ENCODE assay signal across 18 cellular contexts in the genomic region with DNA sequence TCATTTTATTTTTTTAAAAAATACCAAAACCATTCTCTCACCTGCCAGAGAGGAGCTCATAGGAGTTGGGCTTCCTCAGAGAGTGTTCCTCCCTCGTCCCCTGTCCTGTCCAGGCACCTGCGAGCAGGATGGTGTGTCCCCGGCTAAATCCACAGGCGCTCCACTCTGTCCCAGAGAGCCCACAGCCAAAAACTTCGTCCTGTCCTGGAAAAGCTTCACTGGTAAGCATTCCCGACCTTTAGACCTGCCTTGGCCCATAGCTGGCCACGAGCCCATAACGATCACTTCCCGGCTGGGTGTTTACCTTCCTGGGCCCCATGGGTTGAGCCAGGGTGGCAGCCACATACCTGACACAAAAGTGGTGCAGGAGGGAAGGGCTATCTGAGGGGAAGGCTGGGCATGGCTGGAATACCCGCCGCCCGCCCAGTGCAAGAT. TPM values are rescaled to one million over a fixed set of nuclear protein-coding genes. Genes with fewer than 3 reads are reported as not detected.
A peak's percentile ranks its signal among the peaks of the same experiment; 100 is the strongest.
DNase-seq lines count a peak whose midpoint lies in the region; ATAC-seq and TF ChIP-seq lines count a peak whose summit lies in the region.
"Had no signal": no experiment of that assay in that cellular context is flagged by ENCODE, and none has a peak within 500 bp of the region (broad histone marks: within the 10 kb centered on the region; RNA-seq: fewer than 3 reads in every experiment).

A gene with protein sequence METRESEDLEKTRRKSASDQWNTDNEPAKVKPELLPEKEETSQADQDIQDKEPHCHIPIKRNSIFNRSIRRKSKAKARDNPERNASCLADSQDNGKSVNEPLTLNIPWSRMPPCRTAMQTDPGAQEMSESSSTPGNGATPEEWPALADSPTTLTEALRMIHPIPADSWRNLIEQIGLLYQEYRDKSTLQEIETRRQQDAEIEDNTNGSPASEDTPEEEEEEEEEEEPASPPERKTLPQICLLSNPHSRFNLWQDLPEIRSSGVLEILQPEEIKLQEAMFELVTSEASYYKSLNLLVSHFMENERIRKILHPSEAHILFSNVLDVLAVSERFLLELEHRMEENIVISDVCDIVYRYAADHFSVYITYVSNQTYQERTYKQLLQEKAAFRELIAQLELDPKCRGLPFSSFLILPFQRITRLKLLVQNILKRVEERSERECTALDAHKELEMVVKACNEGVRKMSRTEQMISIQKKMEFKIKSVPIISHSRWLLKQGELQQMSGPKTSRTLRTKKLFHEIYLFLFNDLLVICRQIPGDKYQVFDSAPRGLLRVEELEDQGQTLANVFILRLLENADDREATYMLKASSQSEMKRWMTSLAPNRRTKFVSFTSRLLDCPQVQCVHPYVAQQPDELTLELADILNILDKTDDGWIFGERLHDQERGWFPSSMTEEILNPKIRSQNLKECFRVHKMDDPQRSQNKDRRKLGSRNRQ (minus strand): TSS at position 230 of the 435 bp plus-strand sequence. CDS start 38,366 bp downstream, outside the sequence.

- H3K4me3 ChIP-seq in mucosa of descending colon (no peak within 1 kb of the TSS), stomach (peak within 1 kb of the TSS in 3 of 4 donors; percentile 7 to 21 (median 17))
- H3K4me3 ChIP-seq: SK-N-MC had no signal

- H3K4me1 Mint-ChIP-seq in chondrocyte (ENCODE audit: low read depth): peaks cover 8% of the 10 kb centered on the region
- H3K4me1 Mint-ChIP-seq in activated naive CD4-positive, alpha-beta T cell treated with anti-CD3 and anti-CD28 coated beads, Interleukin-2, amount 10 ng/mL, durations not matched to agents 7 days and 5 days: no peaks in the 10 kb centered on the region
- H3K4me1 Mint-ChIP-seq: activated CD4-positive, alpha-beta T cell treated with anti-CD3 and anti-CD28 coated beads, Interleukin-2, amount 10 ng/mL, durations not matched to agents 24 days and 14 days; stimulated activated naive CD8-positive, alpha-beta T cell treated with anti-CD3 and anti-CD28 coated beads, Interleukin-15, amount 100 ng/mL, for 72 hours had no signal

- no peak for TF ChIP-seq POLR2A in stomach (IDR thresholded peaks at IDR 0.05)

- peak; percentile 81 for DNase-seq in HuH-7.5 (ENCODE audit: low spot score)
- DNase-seq in chondrocyte (ENCODE audit: low spot score): peak; percentile 52
- peak; percentile 89 to 94 (median 93) for DNase-seq in mucosa of descending colon
- DNase-seq in stomach: peak; percentile 93
- no peak for DNase-seq in activated naive CD4-positive, alpha-beta T cell (lab: John Stamatoyannopoulos, UW)
- no peak for DNase-seq in activated naive CD4-positive, alpha-beta T cell treated with anti-CD3 and anti-CD28 coated beads, Interleukin-2, amount 10 ng/mL, durations not matched to agents 7 days and 5 days
- DNase-seq in DMS79 treated with DMSO at 0.1 percent for 48 hours (lab: John Stamatoyannopoulos, UW): no peak
- DNase-seq: activated CD4-positive, alpha-beta T cell treated with anti-CD3 and anti-CD28 coated beads, Interleukin-2, amount 10 ng/mL, durations not matched to agents 24 days and 14 days; cerebellar nuclear complex; DMS53; erythroblast; Kasumi-1; NCI-H1417 treated with DMSO at 0.1 percent for 48 hours; stimulated activated naive CD8-positive, alpha-beta T cell treated with anti-CD3 and anti-CD28 coated beads, Interleukin-15, amount 100 ng/mL, for 72 hours had no signal

- H3K27me3 Mint-ChIP-seq in chondrocyte (ENCODE audit: low read depth): no peaks in the 10 kb centered on the region
- peaks cover 24% of the 10 kb centered on the region for H3K27me3 Mint-ChIP-seq in activated naive CD4-positive, alpha-beta T cell treated with anti-CD3 and anti-CD28 coated beads, Interleukin-2, amount 10 ng/mL, durations not matched to agents 7 days and 5 days
- H3K27me3 Mint-ChIP-seq: progenitor cell of endocrine pancreas; stimulated activated naive CD8-positive, alpha-beta T cell treated with anti-CD3 and anti-CD28 coated beads, Interleukin-15, amount 100 ng/mL, for 72 hours had no signal

- TF ChIP-seq CTCF in chondrocyte (IDR thresholded peaks at IDR 0.05) (no peak), mucosa of descending colon (IDR thresholded peaks at IDR 0.05) (no peak), stomach (IDR thresholded peaks at IDR 0.05) (no peak)

- ATAC-seq in mucosa of descending colon: peak; percentile 93
- ATAC-seq in GM18909 (IDR thresholded peaks at IDR 0.05; ENCODE audit: poor library complexity, unreplicated experiment): no peak
- ATAC-seq: stimulated activated naive CD8-positive, alpha-beta T cell treated with anti-CD3 and anti-CD28 coated beads, Interleukin-15, amount 100 ng/mL, for 72 hours had no signal

- CTCF ChIA-PET in activated naive CD4-positive, alpha-beta T cell treated with anti-CD3 and anti-CD28 coated beads, Interleukin-2, amount 10 ng/mL, durations not matched to agents 7 days and 5 days (lab: Charles Lee): no interaction called here

- H3K36me3 ChIP-seq in mucosa of descending colon (ENCODE audit: low read depth) (no peaks in the 10 kb centered on the region), stomach (no peaks in the 10 kb centered on the region)

- H3K27ac ChIP-seq in stomach: peak within 1 kb of the TSS; percentile 76 to 89 (median 83)
- H3K27ac ChIP-seq: SK-N-MC had no signal

- no peaks in the 10 kb centered on the region for H3K27me3 ChIP-seq in stomach

- 31 to 55% (median 44%) methylated on average over 12 of the region's 12 CpGs for WGBS in stomach, 5 donors

- TF ChIP-seq EP300 in stomach (IDR thresholded peaks at IDR 0.05): no peak

- H3K4me3 Mint-ChIP-seq in chondrocyte (ENCODE audit: unreplicated experiment): no peak within 1 kb of the TSS
- H3K4me3 Mint-ChIP-seq in activated naive CD4-positive, alpha-beta T cell treated with anti-CD3 and anti-CD28 coated beads, Interleukin-2, amount 10 ng/mL, durations not matched to agents 7 days and 5 days: no peak within 1 kb of the TSS
- H3K4me3 Mint-ChIP-seq: activated CD4-positive, alpha-beta T cell treated with anti-CD3 and anti-CD28 coated beads, Interleukin-2, amount 10 ng/mL, durations not matched to agents 24 days and 14 days; mesothelial cell of epicardium; stimulated activated naive CD8-positive, alpha-beta T cell treated with anti-CD3 and anti-CD28 coated beads, Interleukin-15, amount 100 ng/mL, for 72 hours had no signal

- intact Hi-C loops in mucosa of descending colon (cut with DNase I, micrococcal nuclease) (loop anchor here in 1 of 2 donors (10.0 kb wide), 1 partner anchor 268 kb away; no protein-coding TSS in a partner anchor), stomach (cut with DNase I; ENCODE audit: low total_unique reads) (no loop called here)

- no peak within 1 kb of the TSS for H3K27ac Mint-ChIP-seq in chondrocyte (ENCODE audit: unreplicated experiment)
- H3K27ac Mint-ChIP-seq in activated naive CD4-positive, alpha-beta T cell treated with anti-CD3 and anti-CD28 coated beads, Interleukin-2, amount 10 ng/mL, durations not matched to agents 7 days and 5 days: no peak within 1 kb of the TSS
- H3K27ac Mint-ChIP-seq: activated CD4-positive, alpha-beta T cell treated with anti-CD3 and anti-CD28 coated beads, Interleukin-2, amount 10 ng/mL, durations not matched to agents 24 days and 14 days; progenitor cell of endocrine pancreas had no signal

- H3K9me3 Mint-ChIP-seq in chondrocyte (ENCODE audit: low read depth): peaks cover 8% of the 10 kb centered on the region
- H3K9me3 Mint-ChIP-seq in activated naive CD4-positive, alpha-beta T cell treated with anti-CD3 and anti-CD28 coated beads, Interleukin-2, amount 10 ng/mL, durations not matched to agents 7 days and 5 days: peaks cover 4% of the 10 kb centered on the region
- H3K9me3 Mint-ChIP-seq: activated CD4-positive, alpha-beta T cell treated with anti-CD3 and anti-CD28 coated beads, Interleukin-2, amount 10 ng/mL, durations not matched to agents 24 days and 14 days had no signal

- H3K9me3 ChIP-seq in mucosa of descending colon (peaks cover 2% of the 10 kb centered on the region), stomach (peaks cover 0 to 6% (median under 1%) of the 10 kb centered on the region in 4 donors)

- no peaks in the 10 kb centered on the region for H3K36me3 Mint-ChIP-seq in chondrocyte (ENCODE audit: low read depth)
- H3K36me3 Mint-ChIP-seq in activated naive CD4-positive, alpha-beta T cell treated with anti-CD3 and anti-CD28 coated beads, Interleukin-2, amount 10 ng/mL, durations not matched to agents 7 days and 5 days: no peaks in the 10 kb centered on the region
- H3K36me3 Mint-ChIP-seq: mesothelial cell of epicardium had no signal

- H3K4me1 ChIP-seq in mucosa of descending colon (ENCODE audit: low read depth): peaks cover 11% of the 10 kb centered on the region
- peaks cover 0 to 22% (median 10%) of the 10 kb centered on the region in 4 donors for H3K4me1 ChIP-seq in stomach

RNA-seq across cellular contexts. Expression of the gene that starts here (rescaled TPM):
- total RNA-seq in chondrocyte (0.10 to 0.46 TPM in 2 of 3 replicates, not detected in the other), mucosa of descending colon (10 to 100 TPM; 20.1 to 67.5 (median 38.0) TPM), stomach (10 to 100 TPM in 3 of 5 donors, 1 to 10 TPM in 2; 4.2 to 30.9 (median 16.9) TPM)
- polyA plus RNA-seq in stomach: 1 to 10 TPM; 2.6 to 4.2 (median 3.5) TPM

Comparison
In these comparisons a context has a peak if more than half of its experiments do, and no peak if none do; other contexts are left out.
1. Peak in DNase-seq in chondrocyte; RNA of the gene not detected or under 1 TPM.
2. DNase-seq: peak in HuH-7.5 (single experiment), mucosa of descending colon (3 of 3) and stomach (single experiment); none in activated naive CD4-positive, alpha-beta T cell (0 of 4), activated naive CD4-positive, alpha-beta T cell treated with anti-CD3 and anti-CD28 coated beads, Interleukin-2, amount 10 ng/mL, durations not matched to agents 7 days and 5 days (single experiment) and DMS79 treated with DMSO at 0.1 percent for 48 hours (single experiment).